Comparison of ENCODE assay signal across 20 cellular contexts in the genomic region with DNA sequence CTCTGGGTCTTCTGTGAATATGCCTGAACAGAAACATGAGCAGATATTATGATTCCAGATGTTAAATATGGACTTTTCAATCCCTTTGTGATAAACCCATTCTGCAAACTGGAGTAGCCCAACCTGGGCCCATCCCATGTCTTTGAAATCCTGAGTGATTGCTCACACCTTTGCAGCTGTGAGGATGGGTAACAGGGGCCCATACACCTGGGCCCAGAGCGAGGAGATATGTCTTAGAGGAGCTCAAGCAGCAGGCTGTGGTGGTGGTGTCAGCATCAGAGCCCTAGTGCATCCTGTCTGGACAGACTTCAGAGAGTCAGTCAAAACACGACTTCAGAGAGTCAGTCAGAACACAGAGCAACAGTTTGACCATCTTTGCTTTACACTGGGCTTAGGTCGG.
DNase-seq lines count a peak whose midpoint lies in the region; ATAC-seq, FAIRE-seq and TF ChIP-seq lines count a peak whose summit lies in the region.
"Had no signal": no experiment of that assay in that cellular context is flagged by ENCODE, and none has a peak within 500 bp of the region (broad histone marks: within the 10 kb centered on the region; RNA-seq: fewer than 3 reads in every experiment).

No MANE protein-coding gene starts in this region.

- peaks cover 5% of the 10 kb centered on the region for H3K4me1 ChIP-seq in keratinocyte (ENCODE audit: control insufficient read depth, extremely low read depth, insufficient read depth, low read length)
- H3K4me1 ChIP-seq: A549, Caco-2, HAP-1 had no signal

- no peak for TF ChIP-seq CTCF in activated CD8-positive, alpha-beta T cell treated with anti-CD3 and anti-CD28 coated beads for 36 hours (IDR thresholded peaks at IDR 0.05)
- TF ChIP-seq CTCF in keratinocyte (optimal IDR thresholded peaks at IDR 0.05 in 1 of 3, IDR thresholded peaks at IDR 0.05 in 1 of 3, conservative IDR thresholded peaks at IDR 0.05 in 1 of 3; ENCODE audit: extremely low read depth in 1 of 3, insufficient read depth in 2 of 3, low read length in 3 of 3): no peak

- peaks cover 0 to 4% of the 10 kb centered on the region in 2 experiments for H3K36me3 ChIP-seq in keratinocyte (ENCODE audit: control insufficient read depth in 2 of 2, extremely low read depth in 1 of 2, insufficient read depth in 2 of 2, low read length in 2 of 2)

- H3K27ac ChIP-seq in keratinocyte (ENCODE audit: control insufficient read depth, insufficient read depth, low read length): no peak overlapping the region
- H3K27ac ChIP-seq: 22Rv1, A549, C4-2B had no signal

- no peak overlapping the region for H3K4me3 ChIP-seq in keratinocyte (ENCODE audit: control insufficient read depth in 2 of 3, extremely low read depth in 1 of 3, insufficient read depth in 2 of 3, low read depth in 1 of 3, low read length in 3 of 3)
- H3K4me3 ChIP-seq: A549, GM23248, HAP-1 had no signal

- peak; percentile 55 for ATAC-seq in activated CD8-positive, alpha-beta T cell treated with anti-CD3 and anti-CD28 coated beads, Interleukin-2, amount 10 ng/mL, durations not matched to agents 7 days and 5 days
- ATAC-seq in activated CD8-positive, alpha-beta T cell treated with anti-CD3 and anti-CD28 coated beads for 36 hours: no peak
- ATAC-seq in stimulated activated naive CD8-positive, alpha-beta T cell treated with anti-CD3 and anti-CD28 coated beads, Interleukin-15, amount 100 ng/mL, for 72 hours: peak; percentile 60
- no peak for ATAC-seq in stimulated activated naive CD8-positive, alpha-beta T cell treated with anti-CD3 and anti-CD28 coated beads, Interleukin-15, Interleukin-2, amounts not matched to agents 100 U/mL and 50 U/mL, for 24 hours
- peak; percentile 59 for ATAC-seq in stimulated activated effector memory CD8-positive, alpha-beta T cell treated with anti-CD3 and anti-CD28 coated beads, Interleukin-12 subunit alpha, Interleukin-12 subunit beta, amount 100 ng/mL, for 72 hours
- ATAC-seq in GM19351 (IDR thresholded peaks at IDR 0.05; ENCODE audit: unreplicated experiment): no peak
- ATAC-seq: A549 had no signal

- H3K27ac Mint-ChIP-seq in activated CD8-positive, alpha-beta T cell treated with anti-CD3 and anti-CD28 coated beads, Interleukin-2, amount 10 ng/mL, durations not matched to agents 7 days and 5 days: no peak overlapping the region
- H3K27ac Mint-ChIP-seq in activated CD8-positive, alpha-beta T cell treated with anti-CD3 and anti-CD28 coated beads for 36 hours: no peak overlapping the region
- H3K27ac Mint-ChIP-seq in stimulated activated naive CD8-positive, alpha-beta T cell treated with anti-CD3 and anti-CD28 coated beads, Interleukin-15, amount 100 ng/mL, for 72 hours: no peak overlapping the region
- H3K27ac Mint-ChIP-seq in stimulated activated effector memory CD8-positive, alpha-beta T cell treated with anti-CD3 and anti-CD28 coated beads, Interleukin-12 subunit alpha, Interleukin-12 subunit beta, amount 100 ng/mL, for 72 hours: no peak overlapping the region
- H3K27ac Mint-ChIP-seq: CD4-positive, alpha-beta T cell had no signal

- H3K27me3 ChIP-seq in keratinocyte (ENCODE audit: control insufficient read depth, extremely low read depth, insufficient read depth, low read length): no peaks in the 10 kb centered on the region

- H3K9me3 ChIP-seq in keratinocyte (ENCODE audit: control insufficient read depth, low read depth, low read length): no peaks in the 10 kb centered on the region
- H3K9me3 ChIP-seq: A549, Caco-2, HAP-1 had no signal

- no peak overlapping the region for H3K9ac ChIP-seq in keratinocyte (ENCODE audit: control insufficient read depth, extremely low read depth, insufficient read depth, low read length)
- H3K9ac ChIP-seq: GM23248 had no signal

- CTCF ChIA-PET in activated CD8-positive, alpha-beta T cell treated with anti-CD3 and anti-CD28 coated beads, Interleukin-2, amount 10 ng/mL, durations not matched to agents 7 days and 5 days (lab: Charles Lee): interaction anchor here (1.2 to 1.9 kb wide), 5 partner anchors 18 to 488 kb away, joined by 3 to 6 read pairs (median 3); no protein-coding TSS in a partner anchor
- CTCF ChIA-PET in activated CD8-positive, alpha-beta T cell treated with anti-CD3 and anti-CD28 coated beads for 36 hours (lab: Charles Lee): interaction anchor here (0.9 to 2.0 kb wide), 2 partner anchors 22 to 127 kb away, joined by 3 to 7 read pairs; no protein-coding TSS in a partner anchor

- no peak for DNase-seq in activated CD8-positive, alpha-beta T cell treated with anti-CD3 and anti-CD28 coated beads, Interleukin-2, amount 10 ng/mL, durations not matched to agents 7 days and 5 days
- DNase-seq in activated CD8-positive, alpha-beta T cell treated with anti-CD3 and anti-CD28 coated beads for 36 hours: no peak
- no peak for DNase-seq in stimulated activated naive CD8-positive, alpha-beta T cell treated with anti-CD3 and anti-CD28 coated beads, Interleukin-15, amount 100 ng/mL, for 72 hours
- DNase-seq in stimulated activated naive CD8-positive, alpha-beta T cell treated with anti-CD3 and anti-CD28 coated beads, Interleukin-15, Interleukin-2, amounts not matched to agents 100 U/mL and 50 U/mL, for 24 hours: no peak
- DNase-seq in keratinocyte (ENCODE audit: low read depth, low spot score) (peak; percentile 56), cardiac septum (ENCODE audit: low spot score) (no peak)
- no peak for DNase-seq in stimulated activated effector memory CD8-positive, alpha-beta T cell treated with anti-CD3 and anti-CD28 coated beads, Interleukin-12 subunit alpha, Interleukin-12 subunit beta, amount 100 ng/mL, for 72 hours (ENCODE audit: low spot score in 2 of 2)
- DNase-seq: AML-193; Caco-2; CD4-positive, alpha-beta T cell; GM23248 had no signal

- H3K9me1 ChIP-seq in keratinocyte (ENCODE audit: control insufficient read depth, extremely low read depth, insufficient read depth, low read length): no peaks in the 10 kb centered on the region

- no peak overlapping the region for H2AFZ ChIP-seq in keratinocyte (ENCODE audit: control insufficient read depth, low read length)
- H2AFZ ChIP-seq: GM23248 had no signal

- peak; percentile 48 for FAIRE-seq in keratinocyte (lab: Jason Lieb, UNC)
- FAIRE-seq: A549, D721Med, G401.6, GM12891, GM19239 had no signal

- no peaks in the 10 kb centered on the region for H3K27me3 Mint-ChIP-seq in activated CD8-positive, alpha-beta T cell treated with anti-CD3 and anti-CD28 coated beads, Interleukin-2, amount 10 ng/mL, durations not matched to agents 7 days and 5 days (ENCODE audit: low read depth)
- H3K27me3 Mint-ChIP-seq in activated CD8-positive, alpha-beta T cell treated with anti-CD3 and anti-CD28 coated beads for 36 hours: no peaks in the 10 kb centered on the region
- no peaks in the 10 kb centered on the region for H3K27me3 Mint-ChIP-seq in stimulated activated naive CD8-positive, alpha-beta T cell treated with anti-CD3 and anti-CD28 coated beads, Interleukin-15, amount 100 ng/mL, for 72 hours
- H3K27me3 Mint-ChIP-seq: CD4-positive, alpha-beta T cell had no signal

- H3K4me2 ChIP-seq in keratinocyte (ENCODE audit: control insufficient read depth, extremely low read depth, insufficient read depth, low read depth, low read length): no peak overlapping the region
- H3K4me2 ChIP-seq: A549 had no signal

- H3K4me3 Mint-ChIP-seq in activated CD8-positive, alpha-beta T cell treated with anti-CD3 and anti-CD28 coated beads, Interleukin-2, amount 10 ng/mL, durations not matched to agents 7 days and 5 days: no peak overlapping the region
- no peak overlapping the region for H3K4me3 Mint-ChIP-seq in activated CD8-positive, alpha-beta T cell treated with anti-CD3 and anti-CD28 coated beads for 36 hours
- no peak overlapping the region for H3K4me3 Mint-ChIP-seq in stimulated activated naive CD8-positive, alpha-beta T cell treated with anti-CD3 and anti-CD28 coated beads, Interleukin-15, amount 100 ng/mL, for 72 hours
- H3K4me3 Mint-ChIP-seq in stimulated activated effector memory CD8-positive, alpha-beta T cell treated with anti-CD3 and anti-CD28 coated beads, Interleukin-12 subunit alpha, Interleukin-12 subunit beta, amount 100 ng/mL, for 72 hours: no peak overlapping the region
- H3K4me3 Mint-ChIP-seq: CD4-positive, alpha-beta T cell had no signal

- H3K79me2 ChIP-seq in keratinocyte (ENCODE audit: control insufficient read depth, insufficient read depth, low read length): no peaks in the 10 kb centered on the region

- H4K20me1 ChIP-seq in keratinocyte (ENCODE audit: control insufficient read depth, extremely low read depth, insufficient read depth, low read length): no peaks in the 10 kb centered on the region

- POLR2A ChIA-PET in activated CD8-positive, alpha-beta T cell treated with anti-CD3 and anti-CD28 coated beads, Interleukin-2, amount 10 ng/mL, durations not matched to agents 7 days and 5 days (lab: Charles Lee): no interaction called here
- POLR2A ChIA-PET in activated CD8-positive, alpha-beta T cell treated with anti-CD3 and anti-CD28 coated beads for 36 hours (lab: Charles Lee): no interaction called here

- dilution Hi-C loops in keratinocyte (cut with MboI; ENCODE audit: extremely low pct_ligation_motif_present, low sequenced_read_pairs): no loop called here

- no peaks in the 10 kb centered on the region for H3K9me3 Mint-ChIP-seq in activated CD8-positive, alpha-beta T cell treated with anti-CD3 and anti-CD28 coated beads, Interleukin-2, amount 10 ng/mL, durations not matched to agents 7 days and 5 days (ENCODE audit: insufficient read depth)
- H3K9me3 Mint-ChIP-seq in activated CD8-positive, alpha-beta T cell treated with anti-CD3 and anti-CD28 coated beads for 36 hours: no peaks in the 10 kb centered on the region
- no peaks in the 10 kb centered on the region for H3K9me3 Mint-ChIP-seq in stimulated activated naive CD8-positive, alpha-beta T cell treated with anti-CD3 and anti-CD28 coated beads, Interleukin-15, amount 100 ng/mL, for 72 hours
- H3K9me3 Mint-ChIP-seq in stimulated activated effector memory CD8-positive, alpha-beta T cell treated with anti-CD3 and anti-CD28 coated beads, Interleukin-12 subunit alpha, Interleukin-12 subunit beta, amount 100 ng/mL, for 72 hours: no peaks in the 10 kb centered on the region
- H3K9me3 Mint-ChIP-seq: CD4-positive, alpha-beta T cell had no signal

- peaks cover 7% of the 10 kb centered on the region for H3K36me3 Mint-ChIP-seq in activated CD8-positive, alpha-beta T cell treated with anti-CD3 and anti-CD28 coated beads, Interleukin-2, amount 10 ng/mL, durations not matched to agents 7 days and 5 days (ENCODE audit: low read depth)
- peaks cover 16% of the 10 kb centered on the region for H3K36me3 Mint-ChIP-seq in activated CD8-positive, alpha-beta T cell treated with anti-CD3 and anti-CD28 coated beads for 36 hours (ENCODE audit: low read depth)
- H3K36me3 Mint-ChIP-seq in stimulated activated effector memory CD8-positive, alpha-beta T cell treated with anti-CD3 and anti-CD28 coated beads, Interleukin-12 subunit alpha, Interleukin-12 subunit beta, amount 100 ng/mL, for 72 hours: peaks cover 49% of the 10 kb centered on the region

- H3K4me1 Mint-ChIP-seq in activated CD8-positive, alpha-beta T cell treated with anti-CD3 and anti-CD28 coated beads, Interleukin-2, amount 10 ng/mL, durations not matched to agents 7 days and 5 days (ENCODE audit: low read depth): no peaks in the 10 kb centered on the region
- H3K4me1 Mint-ChIP-seq in activated CD8-positive, alpha-beta T cell treated with anti-CD3 and anti-CD28 coated beads for 36 hours (ENCODE audit: low read depth): peaks cover 15% of the 10 kb centered on the region
- peaks cover 13% of the 10 kb centered on the region for H3K4me1 Mint-ChIP-seq in stimulated activated naive CD8-positive, alpha-beta T cell treated with anti-CD3 and anti-CD28 coated beads, Interleukin-15, amount 100 ng/mL, for 72 hours
- H3K4me1 Mint-ChIP-seq in stimulated activated effector memory CD8-positive, alpha-beta T cell treated with anti-CD3 and anti-CD28 coated beads, Interleukin-12 subunit alpha, Interleukin-12 subunit beta, amount 100 ng/mL, for 72 hours: no peaks in the 10 kb centered on the region

- intact Hi-C loops in activated CD8-positive, alpha-beta T cell treated with anti-CD3 and anti-CD28 coated beads for 36 hours (cut with micrococcal nuclease): no loop called here
- intact Hi-C loops in cardiac septum (cut with DNase I): no loop called here

Comparison
In these comparisons a context has a peak if more than half of its experiments do, and no peak if none do; other contexts are left out.
1. ATAC-seq: peak in activated CD8-positive, alpha-beta T cell treated with anti-CD3 and anti-CD28 coated beads, Interleukin-2, amount 10 ng/mL, durations not matched to agents 7 days and 5 days (single experiment), stimulated activated naive CD8-positive, alpha-beta T cell treated with anti-CD3 and anti-CD28 coated beads, Interleukin-15, amount 100 ng/mL, for 72 hours (single experiment) and stimulated activated effector memory CD8-positive, alpha-beta T cell treated with anti-CD3 and anti-CD28 coated beads, Interleukin-12 subunit alpha, Interleukin-12 subunit beta, amount 100 ng/mL, for 72 hours (single experiment); none in activated CD8-positive, alpha-beta T cell treated with anti-CD3 and anti-CD28 coated beads for 36 hours (single experiment), stimulated activated naive CD8-positive, alpha-beta T cell treated with anti-CD3 and anti-CD28 coated beads, Interleukin-15, Interleukin-2, amounts not matched to agents 100 U/mL and 50 U/mL, for 24 hours (single experiment) and GM19351 (single experiment).